ENCODE assay signal across 17 cellular contexts in genomic region chr14:28242895-28243294, GRCh38.
DNase-seq lines count a peak whose midpoint lies in the region; ATAC-seq and TF ChIP-seq lines count a peak whose summit lies in the region.
"Had no signal": no experiment of that assay in that cellular context is flagged by ENCODE, and none has a peak within 500 bp of the region (broad histone marks: within the 10 kb centered on the region; RNA-seq: fewer than 3 reads in every experiment).

No MANE protein-coding gene starts in this region.

- H3K27ac Mint-ChIP-seq in activated T-helper 2 cell treated with anti-CD3 and anti-CD28 coated beads, Interferon-gamma antibody, Interleukin-2, Interleukin-4, amounts not matched to agents 10 μg/mL and 5 μg/mL and 100 μg/mL, durations not matched to agents 14 hours and 24 hours and 36 hours, result no peak overlapping the region
- H3K27ac Mint-ChIP-seq in mesothelial cell of epicardium, result no peak overlapping the region

- H3K4me3 ChIP-seq in gastroesophageal sphincter, result no peak overlapping the region
- H3K4me3 ChIP-seq: BLaER1 treated with 17β-estradiol and CSF1 and Interleukin-3, amounts not matched to agents 10 nM and 100 nM; MG63 had no signal

- H3K9me3 ChIP-seq in gastroesophageal sphincter, result no peaks in the 10 kb centered on the region
- H3K9me3 ChIP-seq: MG63 had no signal

- H3K4me3 Mint-ChIP-seq in activated T-helper 2 cell treated with anti-CD3 and anti-CD28 coated beads, Interferon-gamma antibody, Interleukin-2, Interleukin-4, amounts not matched to agents 10 μg/mL and 5 μg/mL and 100 μg/mL, durations not matched to agents 14 hours and 24 hours and 36 hours (ENCODE audit: low read depth), result no peak overlapping the region
- no peak overlapping the region for H3K4me3 Mint-ChIP-seq in mesothelial cell of epicardium

- no peak for TF ChIP-seq POLR2A in gastroesophageal sphincter (IDR thresholded peaks at IDR 0.05)

- peaks cover 61% of the 10 kb centered on the region for H3K9me3 Mint-ChIP-seq in activated T-helper 2 cell treated with anti-CD3 and anti-CD28 coated beads, Interferon-gamma antibody, Interleukin-2, Interleukin-4, amounts not matched to agents 10 μg/mL and 5 μg/mL and 100 μg/mL, durations not matched to agents 14 hours and 24 hours and 36 hours
- H3K9me3 Mint-ChIP-seq in mesothelial cell of epicardium, result peaks cover 9% of the 10 kb centered on the region

- TF ChIP-seq CTCF in gastroesophageal sphincter (IDR thresholded peaks at IDR 0.05) (no peak), mesothelial cell of epicardium (IDR thresholded peaks at IDR 0.05; ENCODE audit: unreplicated experiment) (no peak)

- H3K27ac ChIP-seq in gastroesophageal sphincter, result no peak overlapping the region
- H3K27ac ChIP-seq: BLaER1 treated with 17β-estradiol and CSF1 and Interleukin-3, amounts not matched to agents 10 nM and 100 nM; KMS-11 had no signal

- 63 to 73% methylated on average over 2 of the region's 2 CpGs for WGBS in gastroesophageal sphincter (ENCODE audit: low coverage in 1 of 2), 2 donors

- intact Hi-C loops in activated T-helper 2 cell treated with anti-CD3 and anti-CD28 coated beads, Interferon-gamma antibody, Interleukin-2, Interleukin-4, amounts not matched to agents 10 μg/mL and 5 μg/mL and 100 μg/mL, durations not matched to agents 14 hours and 24 hours and 36 hours (cut with micrococcal nuclease), result no loop called here

- H3K4me1 Mint-ChIP-seq in activated T-helper 2 cell treated with anti-CD3 and anti-CD28 coated beads, Interferon-gamma antibody, Interleukin-2, Interleukin-4, amounts not matched to agents 10 μg/mL and 5 μg/mL and 100 μg/mL, durations not matched to agents 14 hours and 24 hours and 36 hours (ENCODE audit: low read depth), result no peaks in the 10 kb centered on the region
- H3K4me1 Mint-ChIP-seq in mesothelial cell of epicardium, result no peaks in the 10 kb centered on the region

- no peak for TF ChIP-seq EP300 in gastroesophageal sphincter (IDR thresholded peaks at IDR 0.05)

- no peaks in the 10 kb centered on the region for H3K4me1 ChIP-seq in gastroesophageal sphincter
- H3K4me1 ChIP-seq: BLaER1 treated with 17β-estradiol and CSF1 and Interleukin-3, amounts not matched to agents 10 nM and 100 nM had no signal

- ATAC-seq in left lobe of liver (peak; percentile 91), gastroesophageal sphincter (no peak)

- H3K36me3 Mint-ChIP-seq in activated T-helper 2 cell treated with anti-CD3 and anti-CD28 coated beads, Interferon-gamma antibody, Interleukin-2, Interleukin-4, amounts not matched to agents 10 μg/mL and 5 μg/mL and 100 μg/mL, durations not matched to agents 14 hours and 24 hours and 36 hours (ENCODE audit: low read depth), result no peaks in the 10 kb centered on the region
- no peaks in the 10 kb centered on the region for H3K36me3 Mint-ChIP-seq in mesothelial cell of epicardium

- H3K27me3 Mint-ChIP-seq in activated T-helper 2 cell treated with anti-CD3 and anti-CD28 coated beads, Interferon-gamma antibody, Interleukin-2, Interleukin-4, amounts not matched to agents 10 μg/mL and 5 μg/mL and 100 μg/mL, durations not matched to agents 14 hours and 24 hours and 36 hours (ENCODE audit: low read depth), result no peaks in the 10 kb centered on the region
- no peaks in the 10 kb centered on the region for H3K27me3 Mint-ChIP-seq in mesothelial cell of epicardium (ENCODE audit: low read depth)

- DNase-seq in NCI-H1105 treated with DMSO at 0.1 percent for 48 hours (lab: John Stamatoyannopoulos, UW) (peak; percentile 25), NCI-H1105 (lab: John Stamatoyannopoulos, UW) (no peak), NCI-H1694 treated with DMSO at 0.1 percent for 48 hours (lab: John Stamatoyannopoulos, UW) (peak; percentile 50), NCI-H69 (lab: John Stamatoyannopoulos, UW) (peak; percentile 88), left lobe of liver (ENCODE audit: low spot score) (no peak), mesothelial cell of epicardium (ENCODE audit: low spot score in 2 of 2, unreplicated experiment in 2 of 2) (no peak)
- no peak for DNase-seq in activated T-helper 2 cell treated with anti-CD3 and anti-CD28 coated beads, Interferon-gamma antibody, Interleukin-2, Interleukin-4, amounts not matched to agents 10 μg/mL and 5 μg/mL and 100 μg/mL, durations not matched to agents 14 hours and 24 hours and 36 hours (ENCODE audit: low spot score)
- DNase-seq: 8988T, DMS53, H7, MG63, NCI-H187 treated with DMSO at 0.1 percent for 48 hours, NCI-H446, SIG-M5 had no signal

- no peaks in the 10 kb centered on the region for H3K27me3 ChIP-seq in gastroesophageal sphincter
- H3K27me3 ChIP-seq: BLaER1 treated with 17β-estradiol and CSF1 and Interleukin-3, amounts not matched to agents 10 nM and 100 nM; MG63 had no signal

- H3K36me3 ChIP-seq in gastroesophageal sphincter, result no peaks in the 10 kb centered on the region
- H3K36me3 ChIP-seq: BLaER1 treated with 17β-estradiol and CSF1 and Interleukin-3, amounts not matched to agents 10 nM and 100 nM; MG63 had no signal

Comparison
In these comparisons a context has a peak if more than half of its experiments do, and no peak if none do; other contexts are left out.
1. DNase-seq: peak in NCI-H1105 treated with DMSO at 0.1 percent for 48 hours (single experiment), NCI-H1694 treated with DMSO at 0.1 percent for 48 hours (single experiment) and NCI-H69 (single experiment); none in NCI-H1105 (single experiment), left lobe of liver (single experiment), activated T-helper 2 cell treated with anti-CD3 and anti-CD28 coated beads, Interferon-gamma antibody, Interleukin-2, Interleukin-4, amounts not matched to agents 10 μg/mL and 5 μg/mL and 100 μg/mL, durations not matched to agents 14 hours and 24 hours and 36 hours (single experiment) and mesothelial cell of epicardium (0 of 2).